In genomic region chr15:50188793-50189192, GRCh38 we compare ENCODE assay signal across 2 cellular contexts. TPM values are rescaled to one million over a fixed set of nuclear protein-coding genes. Genes with fewer than 3 reads are reported as not detected.
"Had no signal": no experiment of that assay in that cellular context is flagged by ENCODE, and none has a peak within 500 bp of the region (broad histone marks: within the 10 kb centered on the region; RNA-seq: fewer than 3 reads in every experiment).

No MANE protein-coding gene starts in this region.

RNA-seq across cellular contexts. Expression of gene SLC27A2, which starts 6.8 kb away (rescaled TPM):
- total RNA-seq: GM23248, H4 had no signal
- polyA plus RNA-seq: GM23248 had no signal
